2 cellular contexts compared by ENCODE assay signal in the genomic region with DNA sequence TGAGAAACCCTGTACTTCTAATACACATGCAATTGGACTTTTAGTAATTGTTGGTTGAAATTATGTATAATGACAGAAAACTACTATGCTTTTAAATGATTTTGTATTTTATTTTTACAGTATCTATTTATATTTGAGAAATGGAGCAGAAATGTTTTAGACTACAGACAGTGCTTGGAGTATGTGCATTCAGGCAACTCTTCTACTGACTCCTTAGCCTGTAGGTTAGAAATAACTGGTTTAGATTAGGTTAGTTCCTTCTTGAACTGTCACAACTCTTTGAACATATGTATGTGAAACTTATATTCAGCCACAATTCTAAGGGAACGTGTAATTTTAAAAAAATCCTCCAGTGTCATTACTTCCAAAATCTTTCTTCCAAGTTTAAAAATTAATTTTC.
TF ChIP-seq lines count a peak whose summit lies in the region.

No MANE protein-coding gene starts in this region.

TF ChIP-seq in GM23338, 12 proteins besides CTCF, POLR2A, EP300 and RAD21 (continues in another document):
- TF ChIP-seq ETS1 (IDR thresholded peaks at IDR 0.05) (no peak), EZH2 (IDR thresholded peaks at IDR 0.05; ENCODE audit: low read depth, unreplicated experiment) (no peak), ZNF331 (CRISPR knock-in tag; IDR thresholded peaks at IDR 0.05; ENCODE audit: low read depth) (no peak), REST (IDR thresholded peaks at IDR 0.05; ENCODE audit: unreplicated experiment) (no peak), EZH2phosphoT487 (IDR thresholded peaks at IDR 0.05; ENCODE audit: unreplicated experiment) (no peak), JUNB (IDR thresholded peaks at IDR 0.05; ENCODE audit: unreplicated experiment) (no peak), CREB1 (CRISPR knock-in tag; IDR thresholded peaks at IDR 0.05; ENCODE audit: low read depth) (no peak), POLR2AphosphoS5 (IDR thresholded peaks at IDR 0.05; ENCODE audit: low read depth) (no peak), NANOG (IDR thresholded peaks at IDR 0.05; ENCODE audit: borderline replicate concordance) (no peak)
- TF ChIP-seq, protein P1, sequence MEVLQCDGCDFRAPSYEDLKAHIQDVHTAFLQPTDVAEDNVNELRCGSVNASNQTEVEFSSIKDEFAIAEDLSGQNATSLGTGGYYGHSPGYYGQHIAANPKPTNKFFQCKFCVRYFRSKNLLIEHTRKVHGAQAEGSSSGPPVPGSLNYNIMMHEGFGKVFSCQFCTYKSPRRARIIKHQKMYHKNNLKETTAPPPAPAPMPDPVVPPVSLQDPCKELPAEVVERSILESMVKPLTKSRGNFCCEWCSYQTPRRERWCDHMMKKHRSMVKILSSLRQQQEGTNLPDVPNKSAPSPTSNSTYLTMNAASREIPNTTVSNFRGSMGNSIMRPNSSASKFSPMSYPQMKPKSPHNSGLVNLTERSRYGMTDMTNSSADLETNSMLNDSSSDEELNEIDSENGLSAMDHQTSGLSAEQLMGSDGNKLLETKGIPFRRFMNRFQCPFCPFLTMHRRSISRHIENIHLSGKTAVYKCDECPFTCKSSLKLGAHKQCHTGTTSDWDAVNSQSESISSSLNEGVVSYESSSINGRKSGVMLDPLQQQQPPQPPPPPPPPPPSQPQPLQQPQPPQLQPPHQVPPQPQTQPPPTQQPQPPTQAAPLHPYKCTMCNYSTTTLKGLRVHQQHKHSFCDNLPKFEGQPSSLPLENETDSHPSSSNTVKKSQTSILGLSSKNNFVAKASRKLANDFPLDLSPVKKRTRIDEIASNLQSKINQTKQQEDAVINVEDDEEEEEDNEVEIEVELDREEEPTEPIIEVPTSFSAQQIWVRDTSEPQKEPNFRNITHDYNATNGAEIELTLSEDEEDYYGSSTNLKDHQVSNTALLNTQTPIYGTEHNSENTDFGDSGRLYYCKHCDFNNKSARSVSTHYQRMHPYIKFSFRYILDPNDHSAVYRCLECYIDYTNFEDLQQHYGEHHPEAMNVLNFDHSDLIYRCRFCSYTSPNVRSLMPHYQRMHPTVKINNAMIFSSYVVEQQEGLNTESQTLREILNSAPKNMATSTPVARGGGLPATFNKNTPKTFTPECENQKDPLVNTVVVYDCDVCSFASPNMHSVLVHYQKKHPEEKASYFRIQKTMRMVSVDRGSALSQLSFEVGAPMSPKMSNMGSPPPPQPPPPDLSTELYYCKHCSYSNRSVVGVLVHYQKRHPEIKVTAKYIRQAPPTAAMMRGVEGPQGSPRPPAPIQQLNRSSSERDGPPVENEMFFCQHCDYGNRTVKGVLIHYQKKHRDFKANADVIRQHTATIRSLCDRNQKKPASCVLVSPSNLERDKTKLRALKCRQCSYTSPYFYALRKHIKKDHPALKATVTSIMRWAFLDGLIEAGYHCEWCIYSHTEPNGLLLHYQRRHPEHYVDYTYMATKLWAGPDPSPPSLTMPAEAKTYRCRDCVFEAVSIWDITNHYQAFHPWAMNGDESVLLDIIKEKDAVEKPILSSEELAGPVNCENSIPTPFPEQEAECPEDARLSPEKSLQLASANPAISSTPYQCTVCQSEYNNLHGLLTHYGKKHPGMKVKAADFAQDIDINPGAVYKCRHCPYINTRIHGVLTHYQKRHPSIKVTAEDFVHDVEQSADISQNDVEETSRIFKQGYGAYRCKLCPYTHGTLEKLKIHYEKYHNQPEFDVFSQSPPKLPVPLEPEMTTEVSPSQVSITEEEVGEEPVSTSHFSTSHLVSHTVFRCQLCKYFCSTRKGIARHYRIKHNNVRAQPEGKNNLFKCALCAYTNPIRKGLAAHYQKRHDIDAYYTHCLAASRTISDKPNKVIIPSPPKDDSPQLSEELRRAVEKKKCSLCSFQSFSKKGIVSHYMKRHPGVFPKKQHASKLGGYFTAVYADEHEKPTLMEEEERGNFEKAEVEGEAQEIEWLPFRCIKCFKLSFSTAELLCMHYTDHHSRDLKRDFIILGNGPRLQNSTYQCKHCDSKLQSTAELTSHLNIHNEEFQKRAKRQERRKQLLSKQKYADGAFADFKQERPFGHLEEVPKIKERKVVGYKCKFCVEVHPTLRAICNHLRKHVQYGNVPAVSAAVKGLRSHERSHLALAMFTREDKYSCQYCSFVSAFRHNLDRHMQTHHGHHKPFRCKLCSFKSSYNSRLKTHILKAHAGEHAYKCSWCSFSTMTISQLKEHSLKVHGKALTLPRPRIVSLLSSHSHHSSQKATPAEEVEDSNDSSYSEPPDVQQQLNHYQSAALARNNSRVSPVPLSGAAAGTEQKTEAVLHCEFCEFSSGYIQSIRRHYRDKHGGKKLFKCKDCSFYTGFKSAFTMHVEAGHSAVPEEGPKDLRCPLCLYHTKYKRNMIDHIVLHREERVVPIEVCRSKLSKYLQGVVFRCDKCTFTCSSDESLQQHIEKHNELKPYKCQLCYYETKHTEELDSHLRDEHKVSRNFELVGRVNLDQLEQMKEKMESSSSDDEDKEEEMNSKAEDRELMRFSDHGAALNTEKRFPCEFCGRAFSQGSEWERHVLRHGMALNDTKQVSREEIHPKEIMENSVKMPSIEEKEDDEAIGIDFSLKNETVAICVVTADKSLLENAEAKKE (CRISPR knock-in tag; IDR thresholded peaks at IDR 0.05): no peak

TF ChIP-seq in endothelial cell of umbilical vein, 7 proteins besides CTCF, POLR2A, EP300 and RAD21:
- TF ChIP-seq GATA2 (IDR thresholded peaks at IDR 0.05; ENCODE audit: insufficient read depth, insufficient read length, low read depth, low read length): no peak
- TF ChIP-seq FOS (IDR thresholded peaks at IDR 0.05; ENCODE audit: borderline replicate concordance, insufficient read depth, low read length): no peak
- TF ChIP-seq POLR2AphosphoS5 (IDR thresholded peaks at IDR 0.05; ENCODE audit: insufficient read depth, low read depth, low read length): no peak
- no peak for TF ChIP-seq EZH2 (IDR thresholded peaks at IDR 0.05; ENCODE audit: borderline replicate concordance, low read depth, low read length, severe bottlenecking)
- no peak for TF ChIP-seq MYC (IDR thresholded peaks at IDR 0.05; ENCODE audit: low read depth, low read length)
